ENCODE assay signal across 2 cellular contexts in genomic region chr1:213287987-213288386, GRCh38.
TF ChIP-seq lines count a peak whose summit lies in the region.

No MANE protein-coding gene starts in this region.

TF ChIP-seq in Ishikawa, 13 proteins besides CTCF, POLR2A, EP300 and RAD21 (continued from another document):
- no peak for TF ChIP-seq REST (IDR thresholded peaks at IDR 0.05; ENCODE audit: low read depth)
- TF ChIP-seq CEBPB (IDR thresholded peaks at IDR 0.05): peak; percentile 93
- no peak for TF ChIP-seq CREB1 (IDR thresholded peaks at IDR 0.05; ENCODE audit: low read depth)
- no peak for TF ChIP-seq EGR1 (IDR thresholded peaks at IDR 0.05)
- no peak for TF ChIP-seq TAF1 (IDR thresholded peaks at IDR 0.05; ENCODE audit: low read depth)
- no peak for TF ChIP-seq FOXM1 (IDR thresholded peaks at IDR 0.05; ENCODE audit: borderline replicate concordance, low read depth)

TF ChIP-seq in K562, 482 proteins besides CTCF, POLR2A, EP300 and RAD21 (continued from another document):
- peak; percentile 86 for TF ChIP-seq CEBPG (CRISPR knock-in tag; IDR thresholded peaks at IDR 0.05)
- TF ChIP-seq CEBPG (tag; conservative IDR thresholded peaks at IDR 0.05 in 1 of 2, IDR thresholded peaks at IDR 0.05 in 1 of 2): peak; percentile 85 to 98
- TF ChIP-seq ZBTB11 (CRISPR knock-in tag; IDR thresholded peaks at IDR 0.05): no peak
- no peak for TF ChIP-seq MBD1 (CRISPR knock-in tag; IDR thresholded peaks at IDR 0.05)
- TF ChIP-seq CEBPB (tag; IDR thresholded peaks at IDR 0.05): peak; percentile 97
